ENCODE assay signal across 28 cellular contexts in the genomic region with DNA sequence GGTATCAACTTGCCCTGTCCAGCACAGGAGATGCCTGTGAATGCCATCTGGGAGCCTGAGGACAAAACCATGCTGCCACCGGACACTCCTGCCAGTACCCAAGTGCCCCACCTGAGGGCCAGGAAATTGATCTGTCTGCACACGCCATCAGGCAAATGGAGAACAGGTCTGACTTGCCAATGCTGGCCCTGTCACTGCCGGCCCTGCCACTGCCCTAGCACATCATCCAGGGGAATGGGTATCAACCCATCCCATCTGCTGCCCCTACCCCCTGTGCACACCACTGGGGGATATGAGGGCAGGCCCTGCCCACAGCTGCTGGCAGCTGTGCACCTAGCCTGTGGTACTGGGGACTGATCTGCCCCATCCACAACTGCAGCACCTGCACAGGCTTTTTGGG.
"Had no signal": no experiment of that assay in that cellular context is flagged by ENCODE, and none has a peak within 500 bp of the region (broad histone marks: within the 10 kb centered on the region; RNA-seq: fewer than 3 reads in every experiment).

No MANE protein-coding gene starts in this region.

- H3K36me3 Mint-ChIP-seq: naive B cell; naive thymus-derived CD8-positive, alpha-beta T cell; stimulated activated effector memory CD8-positive, alpha-beta T cell treated with anti-CD3 and anti-CD28 coated beads, Interleukin-12 subunit alpha, Interleukin-12 subunit beta, amount 100 ng/mL, for 72 hours; stimulated activated naive B cell treated with anti-CD40 and anti-IgM and Interleukin-4, amounts not matched to agents 10 μg/mL and 1 μg/mL and 100 μg/mL, for 72 hours had no signal

- H3K4me1 ChIP-seq: pancreas, psoas muscle, right lobe of liver, sigmoid colon, stomach, thyroid gland, tibial nerve, upper lobe of left lung, uterus had no signal

- H3K27ac Mint-ChIP-seq: naive B cell; naive thymus-derived CD8-positive, alpha-beta T cell; natural killer cell treated with Interleukin-12 subunit alpha and Interleukin-12 subunit beta and Interleukin-15 and Interleukin-18, amount 100 ng/mL, for 72 hours; nephron progenitor cell; progenitor cell of endocrine pancreas; stimulated activated effector memory CD8-positive, alpha-beta T cell treated with anti-CD3 and anti-CD28 coated beads, Interleukin-12 subunit alpha, Interleukin-12 subunit beta, amount 100 ng/mL, for 72 hours; stimulated activated naive B cell treated with anti-CD40 and anti-IgM and Interleukin-4, amounts not matched to agents 10 μg/mL and 1 μg/mL and 100 μg/mL, for 72 hours; stimulated activated naive CD8-positive, alpha-beta T cell treated with anti-CD3 and anti-CD28 coated beads, Interleukin-15, Interleukin-2, amounts not matched to agents 100 ng/mL and 50 ng/mL, for 24 hours had no signal

- H3K9me3 ChIP-seq: pancreas, psoas muscle, right lobe of liver, thoracic aorta, thyroid gland, tibial nerve, upper lobe of left lung, uterus had no signal

- DNase-seq: naive B cell; naive thymus-derived CD8-positive, alpha-beta T cell; nephron progenitor cell; occipital lobe; psoas muscle; right lobe of liver; sigmoid colon; small intestine; stimulated activated CD4-positive, alpha-beta T cell treated with anti-CD3 and anti-CD28 coated beads, Interleukin-15, amount 100 ng/mL, for 24 hours; stimulated activated CD4-positive, alpha-beta T cell treated with anti-CD3 and anti-CD28 coated beads, Interleukin-2, amount 100 ng/mL, for 24 hours; stimulated activated CD4-positive, alpha-beta T cell treated with anti-CD3 and anti-CD28 coated beads, Interleukin-2, amount 100 ng/mL, for 48 hours; stimulated activated CD4-positive, alpha-beta T cell treated with anti-CD3 and anti-CD28 coated beads, Interleukin-4, amount 100 ng/mL, for 24 hours; stimulated activated naive B cell treated with anti-CD40 and anti-IgM and Interleukin-4, amounts not matched to agents 10 μg/mL and 1 μg/mL and 100 μg/mL, for 72 hours; stimulated activated naive CD4-positive, alpha-beta T cell treated with Interleukin-2 at 50 U/mL for 16 hours; stomach; thyroid gland; trophoblast cell; uterus had no signal

- H3K27ac ChIP-seq: pancreas, psoas muscle, right lobe of liver, sigmoid colon, stomach, thoracic aorta, thyroid gland, tibial nerve, upper lobe of left lung, uterus had no signal

- H3K27me3 Mint-ChIP-seq: naive B cell; naive thymus-derived CD8-positive, alpha-beta T cell; natural killer cell treated with Interleukin-12 subunit alpha and Interleukin-12 subunit beta and Interleukin-15 and Interleukin-18, amount 100 ng/mL, for 72 hours; progenitor cell of endocrine pancreas; stimulated activated naive B cell treated with anti-CD40 and anti-IgM and Interleukin-4, amounts not matched to agents 10 μg/mL and 1 μg/mL and 100 μg/mL, for 72 hours; stimulated activated naive CD8-positive, alpha-beta T cell treated with anti-CD3 and anti-CD28 coated beads, Interleukin-15, Interleukin-2, amounts not matched to agents 100 ng/mL and 50 ng/mL, for 24 hours had no signal

- ATAC-seq: naive thymus-derived CD8-positive, alpha-beta T cell; natural killer cell treated with Interleukin-12 subunit alpha and Interleukin-12 subunit beta and Interleukin-15 and Interleukin-18, amount 100 ng/mL, for 72 hours; pancreas; psoas muscle; right cardiac atrium; stimulated activated effector memory CD8-positive, alpha-beta T cell treated with anti-CD3 and anti-CD28 coated beads, Interleukin-12 subunit alpha, Interleukin-12 subunit beta, amount 100 ng/mL, for 72 hours; stimulated activated naive B cell treated with anti-CD40 and anti-IgM and Interleukin-4, amounts not matched to agents 10 μg/mL and 1 μg/mL and 100 μg/mL, for 72 hours had no signal

- H3K27me3 ChIP-seq: pancreas, right lobe of liver, sigmoid colon, stomach, thyroid gland, tibial nerve, upper lobe of left lung, uterus had no signal

- H3K4me3 Mint-ChIP-seq: naive B cell; naive thymus-derived CD8-positive, alpha-beta T cell; natural killer cell treated with Interleukin-12 subunit alpha and Interleukin-12 subunit beta and Interleukin-15 and Interleukin-18, amount 100 ng/mL, for 72 hours; nephron progenitor cell; neural crest cell; stimulated activated effector memory CD8-positive, alpha-beta T cell treated with anti-CD3 and anti-CD28 coated beads, Interleukin-12 subunit alpha, Interleukin-12 subunit beta, amount 100 ng/mL, for 72 hours; stimulated activated naive B cell treated with anti-CD40 and anti-IgM and Interleukin-4, amounts not matched to agents 10 μg/mL and 1 μg/mL and 100 μg/mL, for 72 hours; stimulated activated naive CD8-positive, alpha-beta T cell treated with anti-CD3 and anti-CD28 coated beads, Interleukin-15, Interleukin-2, amounts not matched to agents 100 ng/mL and 50 ng/mL, for 24 hours had no signal

- H3K4me3 ChIP-seq: pancreas, psoas muscle, right lobe of liver, sigmoid colon, stomach, thoracic aorta, thyroid gland, tibial nerve, upper lobe of left lung, uterus had no signal

- H3K4me1 Mint-ChIP-seq: naive B cell; naive thymus-derived CD8-positive, alpha-beta T cell; nephron progenitor cell; neural crest cell; stimulated activated effector memory CD8-positive, alpha-beta T cell treated with anti-CD3 and anti-CD28 coated beads, Interleukin-12 subunit alpha, Interleukin-12 subunit beta, amount 100 ng/mL, for 72 hours; stimulated activated naive B cell treated with anti-CD40 and anti-IgM and Interleukin-4, amounts not matched to agents 10 μg/mL and 1 μg/mL and 100 μg/mL, for 72 hours had no signal

- H3K9me3 Mint-ChIP-seq: nephron progenitor cell, neural crest cell had no signal

- H3K36me3 ChIP-seq: pancreas, right lobe of liver, sigmoid colon, stomach, thoracic aorta, thyroid gland, tibial nerve, upper lobe of left lung, uterus had no signal
